18 cellular contexts compared by ENCODE assay signal in genomic region chr7:46034056-46034768, GRCh38.
DNase-seq lines count a peak whose midpoint lies in the region; ATAC-seq and TF ChIP-seq lines count a peak whose summit lies in the region.
"Had no signal": no experiment of that assay in that cellular context is flagged by ENCODE, and none has a peak within 500 bp of the region (broad histone marks: within the 10 kb centered on the region; RNA-seq: fewer than 3 reads in every experiment).

No MANE protein-coding gene starts in this region.

- H3K4me1 Mint-ChIP-seq in stimulated activated effector memory CD8-positive, alpha-beta T cell treated with anti-CD3 and anti-CD28 coated beads, Interleukin-12 subunit alpha, Interleukin-12 subunit beta, amount 100 ng/mL, for 72 hours, result no peaks in the 10 kb centered on the region
- H3K4me1 Mint-ChIP-seq: activated B cell treated with CpG ODN at 0.5 μM for 24 hours; activated naive CD4-positive, alpha-beta T cell treated with anti-CD3 and anti-CD28 coated beads, Interleukin-2, amount 50 U/mL, for 24 hours; nephron progenitor cell had no signal

- DNase-seq in left ventricle myocardium superior, result no peak
- no peak for DNase-seq in right atrium auricular region (ENCODE audit: low spot score)
- DNase-seq in PC-3, result peak; percentile 78
- peak; percentile 89 for DNase-seq in fibroblast of peridontal ligament (ENCODE audit: extremely low read depth)
- DNase-seq in thoracic aorta (ENCODE audit: low spot score), result no peak
- DNase-seq in stimulated activated effector memory CD8-positive, alpha-beta T cell treated with anti-CD3 and anti-CD28 coated beads, Interleukin-12 subunit alpha, Interleukin-12 subunit beta, amount 100 ng/mL, for 72 hours (ENCODE audit: low spot score in 2 of 2), result no peak
- no peak for DNase-seq in NCI-H187 (lab: John Stamatoyannopoulos, UW)
- DNase-seq: activated B cell treated with CpG ODN at 0.5 μM for 24 hours; activated T-cell treated with anti-CD3 and anti-CD28 coated beads, Interleukin-2, amount 50 U/mL, for 72 hours; caudate nucleus; erythroblast; head of caudate nucleus; NCI-H1105 treated with DMSO at 0.1 percent for 48 hours; nephron progenitor cell had no signal

- H3K4me3 Mint-ChIP-seq in stimulated activated effector memory CD8-positive, alpha-beta T cell treated with anti-CD3 and anti-CD28 coated beads, Interleukin-12 subunit alpha, Interleukin-12 subunit beta, amount 100 ng/mL, for 72 hours, result no peak overlapping the region
- H3K4me3 Mint-ChIP-seq: activated B cell treated with CpG ODN at 0.5 μM for 24 hours; activated naive CD4-positive, alpha-beta T cell treated with anti-CD3 and anti-CD28 coated beads, Interleukin-2, amount 50 U/mL, for 24 hours; activated T-cell treated with anti-CD3 and anti-CD28 coated beads, Interleukin-2, amount 50 U/mL, for 72 hours; nephron progenitor cell had no signal

- H2AFZ ChIP-seq in PC-3 (ENCODE audit: low read length), result no peak overlapping the region

- no peaks in the 10 kb centered on the region for H4K20me1 ChIP-seq in PC-3 (ENCODE audit: low read length)

- no TSS peak for BruUV-seq in PC-3 (replicated peaks; lab: Mats Ljungman, UMichigan)

- H3K36me3 ChIP-seq in right atrium auricular region (no peaks in the 10 kb centered on the region), PC-3 (ENCODE audit: low read depth, low read length) (no peaks in the 10 kb centered on the region), thoracic aorta (no peaks in the 10 kb centered on the region)
- H3K36me3 ChIP-seq: prostate gland, SJSA1 had no signal

- no peak for TF ChIP-seq CTCF in right atrium auricular region (IDR thresholded peaks at IDR 0.05)
- no peak for TF ChIP-seq CTCF in PC-3 (conservative IDR thresholded peaks at IDR 0.05; ENCODE audit: low read depth, low read length)
- TF ChIP-seq CTCF in thoracic aorta (IDR thresholded peaks at IDR 0.05), result no peak

- H3K9me2 ChIP-seq in PC-3 (replicated peaks; ENCODE audit: low read length), result no peaks in the 10 kb centered on the region

- H3K4me2 ChIP-seq in PC-3 (ENCODE audit: low read length), result peak overlapping the region; percentile 32

- no peak overlapping the region for H3K27ac Mint-ChIP-seq in stimulated activated effector memory CD8-positive, alpha-beta T cell treated with anti-CD3 and anti-CD28 coated beads, Interleukin-12 subunit alpha, Interleukin-12 subunit beta, amount 100 ng/mL, for 72 hours
- H3K27ac Mint-ChIP-seq: activated B cell treated with CpG ODN at 0.5 μM for 24 hours; activated naive CD4-positive, alpha-beta T cell treated with anti-CD3 and anti-CD28 coated beads, Interleukin-2, amount 50 U/mL, for 24 hours; activated T-cell treated with anti-CD3 and anti-CD28 coated beads, Interleukin-2, amount 50 U/mL, for 72 hours; nephron progenitor cell had no signal

- no peak overlapping the region for H3K4me3 ChIP-seq in right atrium auricular region
- no peak overlapping the region for H3K4me3 ChIP-seq in PC-3 (ENCODE audit: low read length)
- H3K4me3 ChIP-seq in thoracic aorta, result no peak overlapping the region
- H3K4me3 ChIP-seq: prostate gland, SJSA1 had no signal

- peaks cover 4% of the 10 kb centered on the region for H3F3A ChIP-seq in PC-3 (ENCODE audit: low read length, unreplicated experiment)

- intact Hi-C loops in left ventricle myocardium superior (cut with micrococcal nuclease), result no loop called here
- intact Hi-C loops in PC-3 (cut with micrococcal nuclease), result loop anchor here (2.0 kb wide), 1 partner anchor 111 kb away; no protein-coding TSS in a partner anchor

- H3K27ac ChIP-seq in right atrium auricular region (no peak overlapping the region), PC-3 (ENCODE audit: low read length) (peak overlapping the region; percentile 95), thoracic aorta (no peak overlapping the region)
- H3K27ac ChIP-seq: prostate gland, SJSA1 had no signal

- no peaks in the 10 kb centered on the region for H3K36me3 Mint-ChIP-seq in stimulated activated effector memory CD8-positive, alpha-beta T cell treated with anti-CD3 and anti-CD28 coated beads, Interleukin-12 subunit alpha, Interleukin-12 subunit beta, amount 100 ng/mL, for 72 hours
- H3K36me3 Mint-ChIP-seq: activated naive CD4-positive, alpha-beta T cell treated with anti-CD3 and anti-CD28 coated beads, Interleukin-2, amount 50 U/mL, for 24 hours had no signal

- H3K4me1 ChIP-seq in right atrium auricular region (peaks cover 0 to 16% of the 10 kb centered on the region in 2 donors), PC-3 (ENCODE audit: insufficient read depth, low read length) (peaks cover 37% of the 10 kb centered on the region), thoracic aorta (ENCODE audit: control insufficient read depth in 1 of 2, low read depth in 2 of 2) (peaks cover 0 to 38% of the 10 kb centered on the region in 2 donors)
- H3K4me1 ChIP-seq: prostate gland had no signal

- H3K27me3 ChIP-seq in right atrium auricular region (no peaks in the 10 kb centered on the region), PC-3 (ENCODE audit: low read length) (no peaks in the 10 kb centered on the region), thoracic aorta (replicated peaks; ENCODE audit: insufficient read depth) (no peaks in the 10 kb centered on the region)
- H3K27me3 ChIP-seq: SJSA1 had no signal

- peak; percentile 40 for ATAC-seq in left ventricle myocardium superior
- peak; percentile 57 for ATAC-seq in PC-3
- ATAC-seq in thoracic aorta (ENCODE audit: insufficient number of reproducible peaks, low FRiP score, low read depth), result peak; percentile 36
- no peak for ATAC-seq in stimulated activated effector memory CD8-positive, alpha-beta T cell treated with anti-CD3 and anti-CD28 coated beads, Interleukin-12 subunit alpha, Interleukin-12 subunit beta, amount 100 ng/mL, for 72 hours
- ATAC-seq in GM19467 (IDR thresholded peaks at IDR 0.05; ENCODE audit: unreplicated experiment), result no peak
- ATAC-seq: activated T-cell treated with anti-CD3 and anti-CD28 coated beads, Interleukin-2, amount 50 U/mL, for 72 hours had no signal

- no peaks in the 10 kb centered on the region for H3K79me2 ChIP-seq in PC-3 (ENCODE audit: low read length)

- CTCF ChIA-PET in PC-3 (lab: Charles Lee), result no interaction called here

- no peaks in the 10 kb centered on the region for H3K9me3 ChIP-seq in right atrium auricular region
- H3K9me3 ChIP-seq in PC-3 (ENCODE audit: low read length), result no peaks in the 10 kb centered on the region
- H3K9me3 ChIP-seq in thoracic aorta, result no peaks in the 10 kb centered on the region
- H3K9me3 ChIP-seq: prostate gland, SJSA1 had no signal

- H3K9ac ChIP-seq in PC-3 (ENCODE audit: low read length), result peak overlapping the region; percentile 72

- POLR2A ChIA-PET in PC-3 (lab: Charles Lee; ENCODE audit: unreplicated experiment), result interaction anchor here (0.5 kb wide), 1 partner anchor 148 kb away, joined by 3 read pairs; no protein-coding TSS in a partner anchor

- no peaks in the 10 kb centered on the region for H3K9me3 Mint-ChIP-seq in stimulated activated effector memory CD8-positive, alpha-beta T cell treated with anti-CD3 and anti-CD28 coated beads, Interleukin-12 subunit alpha, Interleukin-12 subunit beta, amount 100 ng/mL, for 72 hours
- H3K9me3 Mint-ChIP-seq: activated B cell treated with CpG ODN at 0.5 μM for 24 hours; activated naive CD4-positive, alpha-beta T cell treated with anti-CD3 and anti-CD28 coated beads, Interleukin-2, amount 50 U/mL, for 24 hours; activated T-cell treated with anti-CD3 and anti-CD28 coated beads, Interleukin-2, amount 50 U/mL, for 72 hours had no signal

Comparison
In these comparisons a context has a peak if more than half of its experiments do, and no peak if none do; other contexts are left out.
1. ATAC-seq: peak in left ventricle myocardium superior (single experiment), PC-3 (single experiment) and thoracic aorta (single experiment); none in stimulated activated effector memory CD8-positive, alpha-beta T cell treated with anti-CD3 and anti-CD28 coated beads, Interleukin-12 subunit alpha, Interleukin-12 subunit beta, amount 100 ng/mL, for 72 hours (single experiment) and GM19467 (single experiment).
2. DNase-seq: peak in PC-3 (single experiment) and fibroblast of peridontal ligament (single experiment); none in left ventricle myocardium superior (single experiment), right atrium auricular region (single experiment), thoracic aorta (single experiment), stimulated activated effector memory CD8-positive, alpha-beta T cell treated with anti-CD3 and anti-CD28 coated beads, Interleukin-12 subunit alpha, Interleukin-12 subunit beta, amount 100 ng/mL, for 72 hours (0 of 2) and NCI-H187 (0 of 2).